In the genomic region with DNA sequence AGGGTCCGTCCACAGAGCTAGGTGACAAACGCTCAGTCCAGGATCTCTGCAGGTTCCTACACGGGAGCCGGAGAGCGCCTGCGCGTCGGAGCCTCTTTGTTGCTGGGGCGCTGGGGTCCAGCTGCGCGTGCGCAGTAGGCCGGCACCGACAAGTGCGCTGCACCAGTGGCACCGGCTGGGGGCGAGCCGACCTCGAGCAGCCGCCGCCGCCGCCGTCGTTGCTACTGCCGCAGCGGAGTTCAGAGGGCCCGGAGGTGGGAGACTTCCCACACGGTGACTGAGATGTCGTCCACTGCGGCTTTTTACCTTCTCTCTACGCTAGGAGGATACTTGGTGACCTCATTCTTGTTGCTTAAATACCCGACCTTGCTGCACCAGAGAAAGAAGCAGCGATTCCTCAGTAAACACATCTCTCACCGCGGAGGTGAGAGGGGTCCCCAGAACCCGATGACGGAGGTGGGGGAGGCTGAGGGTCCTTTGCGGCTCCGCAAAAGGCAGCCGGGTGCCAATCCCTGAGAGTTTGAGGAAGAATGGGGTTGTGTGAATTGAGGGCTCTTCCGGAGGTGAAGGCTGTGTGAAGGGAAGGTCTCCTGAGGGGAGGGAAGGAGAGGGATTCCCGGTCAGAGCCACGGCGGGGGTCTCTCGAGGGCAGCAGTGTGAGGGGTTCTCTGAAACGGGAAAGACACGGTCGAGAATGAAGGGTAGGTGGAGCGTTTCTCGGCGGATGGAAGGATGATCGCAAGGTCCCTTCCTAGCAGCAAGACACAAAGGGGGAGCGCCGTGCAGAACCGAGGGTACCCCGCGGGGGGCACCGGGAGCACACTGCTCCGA, we compare ENCODE assay signal across 8 cellular contexts. TPM values are rescaled to one million over a fixed set of nuclear protein-coding genes. Genes with fewer than 3 reads are reported as not detected.
DNase-seq lines count a peak whose midpoint lies in the region; ATAC-seq, FAIRE-seq and TF ChIP-seq lines count a peak whose summit lies in the region.

A gene (plus strand): TSS at position 184 of the 831 bp plus-strand sequence. CDS start 99 bp downstream, at position 283.

- WGBS in pancreas, 2 donors: 0 to 1% methylated on average over 60 of the region's 60 CpGs

- peak within 1 kb of the TSS; percentile 86 for H3K27ac Mint-ChIP-seq in activated naive CD8-positive, alpha-beta T cell treated with anti-CD3 and anti-CD28 coated beads, Interleukin-2, amount 10 ng/mL, durations not matched to agents 7 days and 5 days

- H3K4me3 ChIP-seq in cardiac muscle cell (peak within 1 kb of the TSS; percentile 53), pancreas (peak within 1 kb of the TSS; percentile 53 to 68 (median 59)), tibial artery (peak within 1 kb of the TSS; percentile 60 to 84)

- intact Hi-C loops in pancreas (cut with DNase I) (no loop called here), tibial artery (cut with DNase I; ENCODE audit: low total_unique reads) (no loop called here)

- peaks cover 9% of the 10 kb centered on the region for H3K4me1 Mint-ChIP-seq in activated naive CD8-positive, alpha-beta T cell treated with anti-CD3 and anti-CD28 coated beads, Interleukin-2, amount 10 ng/mL, durations not matched to agents 7 days and 5 days

- no peaks in the 10 kb centered on the region for H3K9me3 Mint-ChIP-seq in activated naive CD8-positive, alpha-beta T cell treated with anti-CD3 and anti-CD28 coated beads, Interleukin-2, amount 10 ng/mL, durations not matched to agents 7 days and 5 days

- H3K4me1 ChIP-seq in cardiac muscle cell (ENCODE audit: low read depth) (no peaks in the 10 kb centered on the region), pancreas (no peaks in the 10 kb centered on the region), tibial artery (peaks cover 0 to 8% (median 3%) of the 10 kb centered on the region in 4 donors)

- no peaks in the 10 kb centered on the region for H3K27me3 Mint-ChIP-seq in activated naive CD8-positive, alpha-beta T cell treated with anti-CD3 and anti-CD28 coated beads, Interleukin-2, amount 10 ng/mL, durations not matched to agents 7 days and 5 days

- H3K36me3 ChIP-seq in cardiac muscle cell (no peaks in the 10 kb centered on the region), pancreas (no peaks in the 10 kb centered on the region), tibial artery (no peaks in the 10 kb centered on the region)

- peak within 1 kb of the TSS; percentile 99 for H3K4me3 Mint-ChIP-seq in activated naive CD8-positive, alpha-beta T cell treated with anti-CD3 and anti-CD28 coated beads, Interleukin-2, amount 10 ng/mL, durations not matched to agents 7 days and 5 days

- DNase-seq in NCI-H1105 (lab: John Stamatoyannopoulos, UW) (peak; percentile 92), SKM-1 (lab: John Stamatoyannopoulos, UW; ENCODE audit: unreplicated experiment) (peak; percentile 90), cardiac muscle cell (ENCODE audit: low read depth in 1 of 2, low spot score in 1 of 2) (peak; percentile 95 to 98), pancreas (peak; percentile 94 to 100 (median 97)), tibial artery (peak; percentile 92 to 96)
- DNase-seq in activated naive CD8-positive, alpha-beta T cell treated with anti-CD3 and anti-CD28 coated beads, Interleukin-2, amount 10 ng/mL, durations not matched to agents 7 days and 5 days: peak; percentile 99

- H3K9me3 ChIP-seq in cardiac muscle cell (ENCODE audit: low read depth): no peaks in the 10 kb centered on the region
- H3K9me3 ChIP-seq in pancreas: no peaks in the 10 kb centered on the region
- H3K9me3 ChIP-seq in tibial artery: no peaks in the 10 kb centered on the region

- TF ChIP-seq CTCF in GM12873 (IDR thresholded peaks at IDR 0.05; ENCODE audit: insufficient read depth, low read depth, low read length, missing control alignments) (peak; percentile 59), cardiac muscle cell (IDR thresholded peaks at IDR 0.05; ENCODE audit: low read depth, low read length) (peak; percentile 53), pancreas (IDR thresholded peaks at IDR 0.05) (peak; percentile 49 to 57 (median 52)), tibial artery (IDR thresholded peaks at IDR 0.05) (peak; percentile 74 to 80)

- no peaks in the 10 kb centered on the region for H3K36me3 Mint-ChIP-seq in activated naive CD8-positive, alpha-beta T cell treated with anti-CD3 and anti-CD28 coated beads, Interleukin-2, amount 10 ng/mL, durations not matched to agents 7 days and 5 days

- H3K27me3 ChIP-seq in cardiac muscle cell (no peaks in the 10 kb centered on the region), pancreas (no peaks in the 10 kb centered on the region), tibial artery (no peaks in the 10 kb centered on the region)

- peak within 1 kb of the TSS; percentile 71 for H3K27ac ChIP-seq in cardiac muscle cell
- peak within 1 kb of the TSS; percentile 37 to 72 (median 57) for H3K27ac ChIP-seq in pancreas
- H3K27ac ChIP-seq in tibial artery: peak within 1 kb of the TSS; percentile 62 to 68

- POLR2A ChIA-PET in activated naive CD8-positive, alpha-beta T cell treated with anti-CD3 and anti-CD28 coated beads, Interleukin-2, amount 10 ng/mL, durations not matched to agents 7 days and 5 days (lab: Charles Lee): interaction anchor here (0.5 to 2.0 kb wide), 6 partner anchors 10 to 1126 kb away, joined by 3 to 24 read pairs (median 3); a partner anchor contains a TSS

- peak; percentile 93 for ATAC-seq in HG02678 (IDR thresholded peaks at IDR 0.05; ENCODE audit: unreplicated experiment)
- ATAC-seq in activated naive CD8-positive, alpha-beta T cell treated with anti-CD3 and anti-CD28 coated beads, Interleukin-2, amount 10 ng/mL, durations not matched to agents 7 days and 5 days (ENCODE audit: low read depth): peak; percentile 98
- ATAC-seq in pancreas: peak; percentile 98 to 100 (median 99)

- FAIRE-seq in pancreas (lab: Jason Lieb, UNC): no peak

RNA-seq across cellular contexts. Expression of the gene that starts here (rescaled TPM):
- 1 to 10 TPM; 2.7 to 3.5 TPM for total RNA-seq in activated naive CD8-positive, alpha-beta T cell treated with anti-CD3 and anti-CD28 coated beads, Interleukin-2, amount 10 ng/mL, durations not matched to agents 7 days and 5 days
- total RNA-seq in cardiac muscle cell: 5.6 and 9.9 TPM in 2 replicates
- polyA plus RNA-seq in cardiac muscle cell: 2.0 and 4.7 TPM in 2 replicates
- 1 to 10 TPM in 4 of 6 donors, under 1 TPM in 2; 0.60 to 2.4 (median 1.4) TPM for total RNA-seq in pancreas
- polyA plus RNA-seq in pancreas: 1 to 10 TPM in 1 of 2 donors, under 1 TPM in 1; 0.53 to 1.2 TPM

Comparison
In these comparisons a context has a peak if more than half of its experiments do, and no peak if none do; other contexts are left out.
1. Peak in every context shown above with its lines: DNase-seq, ATAC-seq, H3K4me3 ChIP-seq and H3K27ac ChIP-seq.